Comparison of ENCODE assay signal across 19 cellular contexts in genomic region chr5:159902444-159903121, GRCh38. TPM values are rescaled to one million over a fixed set of nuclear protein-coding genes. Genes with fewer than 3 reads are reported as not detected.
DNase-seq lines count a peak whose midpoint lies in the region; ATAC-seq and TF ChIP-seq lines count a peak whose summit lies in the region.
"Had no signal": no experiment of that assay in that cellular context is flagged by ENCODE, and none has a peak within 500 bp of the region (broad histone marks: within the 10 kb centered on the region; RNA-seq: fewer than 3 reads in every experiment).

No MANE protein-coding gene starts in this region.

- in situ Hi-C loops in GM13976 (cut with MboI; ENCODE audit: low sequenced_read_pairs, unreplicated experiment) = no loop called here

- POLR2A ChIA-PET in PC-9 (lab: Charles Lee; ENCODE audit: unreplicated experiment) = no interaction called here

- peak overlapping the region; percentile 20; the same call in 1 of the 2 replicates for H3K4me2 ChIP-seq in PC-9

- H3K27me3 ChIP-seq in PC-9 (ENCODE audit: insufficient read depth, low read depth) = no peaks in the 10 kb centered on the region
- H3K27me3 ChIP-seq in left lung = peaks cover 0 to 4% of the 10 kb centered on the region in 2 donors
- H3K27me3 ChIP-seq: ascending aorta had no signal

- H3K27ac ChIP-seq in PC-9 = peak overlapping the region; percentile 97
- H3K27ac ChIP-seq in left lung = no peak overlapping the region
- H3K27ac ChIP-seq: ascending aorta, gastroesophageal sphincter had no signal

- H3K36me3 ChIP-seq in PC-9 (ENCODE audit: low read depth) (no peaks in the 10 kb centered on the region), left lung (no peaks in the 10 kb centered on the region)
- H3K36me3 ChIP-seq: ascending aorta, gastroesophageal sphincter had no signal

- no peaks in the 10 kb centered on the region for H3K9me2 ChIP-seq in PC-9 (ENCODE audit: insufficient read depth)

- H2AFZ ChIP-seq in PC-9 = no peak overlapping the region

- BruUV-seq in PC-9 (replicated peaks; lab: Mats Ljungman, UMichigan) = no TSS peak

- DNase-seq in DMS53 (lab: John Stamatoyannopoulos, UW) (peak; percentile 89), PC-9 (peak; percentile 54 to 76), cardiac fibroblast (ENCODE audit: low read depth in 2 of 2) (peak; percentile 71 to 86), left lung (no peak), GM13976 (ENCODE audit: low spot score) (no peak)
- no peak for DNase-seq in activated CD8-positive, alpha-beta memory T cell treated with anti-CD3 and anti-CD28 coated beads for 24 hours
- DNase-seq: effector memory CD4-positive, alpha-beta T cell; kidney; NCI-H1048; NCI-H446 treated with DMSO at 0.1 percent for 48 hours; OCI-M1; retina; stimulated activated CD4-positive, alpha-beta T cell treated with anti-CD3 and anti-CD28 coated beads, Interleukin-4, amount 100 ng/mL, for 1 hour had no signal

- ATAC-seq in left lung (peak; percentile 24), HG03280 (IDR thresholded peaks at IDR 0.05; ENCODE audit: unreplicated experiment) (no peak), HG03571 (IDR thresholded peaks at IDR 0.05; ENCODE audit: unreplicated experiment) (no peak)
- ATAC-seq: gastroesophageal sphincter; stimulated activated effector memory CD8-positive, alpha-beta T cell treated with anti-CD3 and anti-CD28 coated beads, Interleukin-12 subunit alpha, Interleukin-12 subunit beta, amount 100 ng/mL, for 72 hours had no signal

- peaks cover 27% of the 10 kb centered on the region for H3F3A ChIP-seq in PC-9 (ENCODE audit: insufficient read depth, low read depth)

- CTCF ChIA-PET in PC-9 (lab: Charles Lee) = interaction anchor here (0.6 to 0.7 kb wide), 2 partner anchors 370 to 904 kb away, joined by 3 to 7 read pairs; no protein-coding TSS in a partner anchor

- H3K4me3 ChIP-seq in PC-9 (no peak overlapping the region), cardiac fibroblast (replicated peaks in 1 of 2; ENCODE audit: low read depth in 2 of 2, low read length in 2 of 2) (no peak overlapping the region), left lung (no peak overlapping the region)
- H3K4me3 ChIP-seq: ascending aorta, gastroesophageal sphincter had no signal

- H4K20me1 ChIP-seq in PC-9 (ENCODE audit: insufficient read depth) = no peaks in the 10 kb centered on the region

- intact Hi-C loops in PC-9 (cut with micrococcal nuclease; ENCODE audit: unreplicated experiment) = no loop called here
- intact Hi-C loops in left lung (cut with DNase I) = no loop called here

- TF ChIP-seq CTCF in PC-9 (conservative IDR thresholded peaks at IDR 0.05) (no peak), cardiac fibroblast (IDR thresholded peaks at IDR 0.05; ENCODE audit: low read depth, low read length) (no peak), left lung (IDR thresholded peaks at IDR 0.05) (no peak), GM13976 (IDR thresholded peaks at IDR 0.05; ENCODE audit: borderline replicate concordance, control extremely low read depth, extremely low read depth, insufficient read depth, missing control alignments) (no peak)

- H3K4me1 ChIP-seq in PC-9 (replicated peaks; ENCODE audit: insufficient read depth) (peaks cover 71% of the 10 kb centered on the region), left lung (no peaks in the 10 kb centered on the region)
- H3K4me1 ChIP-seq: gastroesophageal sphincter had no signal

- no peaks in the 10 kb centered on the region for H3K79me2 ChIP-seq in PC-9 (ENCODE audit: low read depth)

- H3K9me3 ChIP-seq in PC-9 (ENCODE audit: insufficient read depth, low read depth) (no peaks in the 10 kb centered on the region), left lung (no peaks in the 10 kb centered on the region)
- H3K9me3 ChIP-seq: ascending aorta, gastroesophageal sphincter had no signal

RNA-seq across cellular contexts. Expression of gene ADRA1B, which starts 13.7 kb away (rescaled TPM):
- total RNA-seq in PC-9 (2021) = 4.6 and 6.0 TPM in 2 replicates
- total RNA-seq in left lung = 1 to 10 TPM; 1.5 to 2.5 TPM
- total RNA-seq: T-helper 2 cell treated with Interferon-gamma antibody and Interleukin-4, amounts not matched to agents 100 ng/mL and 5 ng/mL, for 36 hours had no signal

Comparison
In these comparisons a context has a peak if more than half of its experiments do, and no peak if none do; other contexts are left out.
1. DNase-seq: peak in DMS53 (single experiment), PC-9 (2 of 2) and cardiac fibroblast (2 of 2); none in left lung (0 of 2), GM13976 (single experiment) and activated CD8-positive, alpha-beta memory T cell treated with anti-CD3 and anti-CD28 coated beads for 24 hours (single experiment).